31 cellular contexts compared by ENCODE assay signal in genomic region chr22:49068861-49069260, GRCh38.
"Had no signal": no experiment of that assay in that cellular context is flagged by ENCODE, and none has a peak within 500 bp of the region (broad histone marks: within the 10 kb centered on the region; RNA-seq: fewer than 3 reads in every experiment).

No MANE protein-coding gene starts in this region.

- H3K4me3 ChIP-seq: MG63, PC-9 had no signal

- H3K27ac ChIP-seq: PC-9, RWPE1, WERI-Rb-1 had no signal

- DNase-seq: activated CD4-positive, alpha-beta T cell treated with anti-CD3 and anti-CD28 coated beads for 1 hour; activated CD4-positive, alpha-beta T cell treated with anti-CD3 and anti-CD28 coated beads, Interleukin-2, amount 10 ng/mL, durations not matched to agents 7 days and 5 days; activated CD4-positive, alpha-beta T cell treated with anti-CD3 and anti-CD28 coated beads, Interleukin-2, amount 50 U/mL, for 48 hours; activated CD4-positive, CD25-positive, alpha-beta regulatory T cell; activated CD8-positive, alpha-beta T cell treated with anti-CD3 and anti-CD28 coated beads, Interleukin-2, amount 10 ng/mL, durations not matched to agents 7 days and 5 days; activated naive CD4-positive, alpha-beta T cell treated with anti-CD3 and anti-CD28 coated beads, Interleukin-2, amount 10 ng/mL, durations not matched to agents 7 days and 5 days; activated naive CD8-positive, alpha-beta T cell treated with anti-CD3 and anti-CD28 coated beads, Interleukin-2, amount 50 U/mL, for 24 hours; activated T-cell treated with anti-CD3 and anti-CD28 coated beads, Interleukin-2, amount 50 U/mL, for 24 hours; anterior cingulate cortex; Kasumi-1; KBM-7; MG63; NCI-H1048; NCI-H1105 treated with DMSO at 0.1 percent for 48 hours; NCI-H1436; NCI-H1694; NCI-H1930; NCI-H2081 treated with DMSO at 0.1 percent for 48 hours; NCI-H226; NCI-H510A; NCI-H526; NCI-H748 treated with DMSO at 0.1 percent for 48 hours; NK-92 treated with Interleukin-12 subunit alpha and Interleukin-12 subunit beta, amount 100 ng/mL, for 24 hours; PC-9; SW 1271; T-helper 1 cell; T-helper 2 cell; T-helper 9 cell; WERI-Rb-1 had no signal

- H3K27me3 ChIP-seq: MG63 had no signal

- H3K4me2 ChIP-seq: PC-9 had no signal

- ATAC-seq: activated CD8-positive, alpha-beta T cell treated with anti-CD3 and anti-CD28 coated beads, Interleukin-2, amount 10 ng/mL, durations not matched to agents 7 days and 5 days; activated naive CD8-positive, alpha-beta T cell treated with anti-CD3 and anti-CD28 coated beads, Interleukin-2, amount 50 U/mL, for 24 hours; Right ventricle myocardium inferior had no signal

- H3K36me3 ChIP-seq: MG63, WERI-Rb-1 had no signal

- H3K9me3 ChIP-seq: MG63 had no signal

- H2AFZ ChIP-seq: PC-9 had no signal
